ENCODE assay signal across 10 cellular contexts in the genomic region with DNA sequence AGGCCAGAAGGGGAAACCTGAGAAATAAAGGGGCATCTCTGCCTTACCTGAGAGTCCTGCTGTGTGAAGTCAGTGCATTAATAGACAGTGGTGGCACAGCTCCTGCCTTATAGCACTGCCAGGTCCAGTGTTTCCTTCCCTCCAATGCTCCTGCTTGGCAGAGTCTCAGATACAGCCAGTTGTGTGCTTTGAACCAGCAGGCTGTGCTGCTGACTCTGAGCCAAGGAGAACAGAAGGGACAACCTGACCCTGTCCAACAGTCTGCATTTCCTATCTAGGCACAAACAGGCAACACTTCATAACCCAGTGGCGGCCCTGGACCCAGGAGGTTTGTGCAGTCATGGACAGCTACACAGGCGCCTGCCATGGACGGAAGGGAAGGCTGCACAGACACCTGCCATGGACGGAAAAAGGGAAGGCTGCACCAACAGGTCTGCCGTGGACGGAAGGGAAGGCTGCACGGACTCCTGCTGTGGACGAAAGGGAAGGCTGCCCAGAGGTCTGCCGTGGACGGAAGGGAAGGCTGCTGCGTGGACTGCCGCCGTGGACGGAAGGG. TPM values are rescaled to one million over a fixed set of nuclear protein-coding genes. Genes with fewer than 3 reads are reported as not detected.
A peak's percentile ranks its signal among the peaks of the same experiment; 100 is the strongest.
DNase-seq lines count a peak whose midpoint lies in the region; ATAC-seq and TF ChIP-seq lines count a peak whose summit lies in the region.
"Had no signal": no experiment of that assay in that cellular context is flagged by ENCODE, and none has a peak within 500 bp of the region (broad histone marks: within the 10 kb centered on the region; RNA-seq: fewer than 3 reads in every experiment).

No MANE protein-coding gene starts in this region.

- H3K79me2 ChIP-seq in GM23338 (replicated peaks; ENCODE audit: insufficient read depth): no peaks in the 10 kb centered on the region

- H3K9me3 ChIP-seq in right atrium auricular region: no peaks in the 10 kb centered on the region

- H2AFZ ChIP-seq in GM23338: no peak overlapping the region

- TF ChIP-seq CTCF in right atrium auricular region (IDR thresholded peaks at IDR 0.05) (no peak), GM23338 (conservative IDR thresholded peaks at IDR 0.05; ENCODE audit: low read depth in 2 of 2) (no peak)

- no peaks in the 10 kb centered on the region for H4K20me1 ChIP-seq in GM23338 (replicated peaks; ENCODE audit: insufficient read depth)

- H3K36me3 ChIP-seq in right atrium auricular region (no peaks in the 10 kb centered on the region), GM23338 (ENCODE audit: insufficient read depth) (no peaks in the 10 kb centered on the region)

- no peak overlapping the region for H3K27ac ChIP-seq in right atrium auricular region
- H3K27ac ChIP-seq in GM23338 (ENCODE audit: low read depth): no peak overlapping the region

- ATAC-seq in Right ventricle myocardium superior (ENCODE audit: poor library complexity) (peak; percentile 92), left lobe of liver (peak; percentile 43), GM23338 (no peak), GM21381 (IDR thresholded peaks at IDR 0.05; ENCODE audit: unreplicated experiment) (no peak)
- ATAC-seq: PC-3 had no signal

- H3F3A ChIP-seq in GM23338 (replicated peaks; ENCODE audit: low read depth): no peaks in the 10 kb centered on the region

- H3K27me3 ChIP-seq in right atrium auricular region (no peaks in the 10 kb centered on the region), GM23338 (ENCODE audit: insufficient read depth) (no peaks in the 10 kb centered on the region)

- peaks cover 6% of the 10 kb centered on the region for H3K27me3 Mint-ChIP-seq in GM23338 (ENCODE audit: insufficient read depth, low read depth, poor library complexity)

- no peaks in the 10 kb centered on the region for H3K9me3 Mint-ChIP-seq in GM23338

- H3K4me3 ChIP-seq in right atrium auricular region (no peak overlapping the region), GM23338 (no peak overlapping the region)

- H3K4me3 Mint-ChIP-seq in GM23338: no peak overlapping the region

- H3K36me3 Mint-ChIP-seq in GM23338 (ENCODE audit: low read depth): no peaks in the 10 kb centered on the region

- H3K4me1 Mint-ChIP-seq in GM23338: peaks cover 8% of the 10 kb centered on the region; the same call in 2 of the 3 replicates

- H3K9me2 ChIP-seq in GM23338 (ENCODE audit: insufficient read depth): no peaks in the 10 kb centered on the region

- no peak overlapping the region for H3K4me2 ChIP-seq in GM23338

- H3K4me1 ChIP-seq in right atrium auricular region (peaks cover 0 to 13% of the 10 kb centered on the region in 2 donors), GM23338 (ENCODE audit: insufficient read depth) (no peaks in the 10 kb centered on the region)

- DNase-seq in Right ventricle myocardium superior: no peak
- DNase-seq in right atrium auricular region (ENCODE audit: low spot score): no peak
- DNase-seq in cerebellar cortex (ENCODE audit: low spot score): peak; percentile 61
- no peak for DNase-seq in left lobe of liver (ENCODE audit: low spot score)
- DNase-seq in GM23338 (ENCODE audit: low spot score): no peak
- no peak for DNase-seq in RPMI8226
- no peak for DNase-seq in activated effector memory CD4-positive, alpha-beta T cell treated with anti-CD3 and anti-CD28 coated beads, Interleukin-2, amount 50 U/mL, for 16 hours
- DNase-seq: NCI-H1930, PC-3 had no signal

- no peak overlapping the region for H3K27ac Mint-ChIP-seq in GM23338

- intact Hi-C loops in Right ventricle myocardium superior (cut with DNase I): no loop called here

TF ChIP-seq in GM23338, 12 proteins besides CTCF, POLR2A, EP300 and RAD21 (continues in another document):
- TF ChIP-seq ZNF462 (CRISPR knock-in tag; IDR thresholded peaks at IDR 0.05) (no peak), ZNF331 (CRISPR knock-in tag; IDR thresholded peaks at IDR 0.05; ENCODE audit: low read depth) (no peak), JUNB (IDR thresholded peaks at IDR 0.05; ENCODE audit: unreplicated experiment) (no peak), NANOG (IDR thresholded peaks at IDR 0.05; ENCODE audit: borderline replicate concordance) (no peak), POLR2AphosphoS5 (IDR thresholded peaks at IDR 0.05; ENCODE audit: low read depth) (no peak)
- TF ChIP-seq, protein P1, sequence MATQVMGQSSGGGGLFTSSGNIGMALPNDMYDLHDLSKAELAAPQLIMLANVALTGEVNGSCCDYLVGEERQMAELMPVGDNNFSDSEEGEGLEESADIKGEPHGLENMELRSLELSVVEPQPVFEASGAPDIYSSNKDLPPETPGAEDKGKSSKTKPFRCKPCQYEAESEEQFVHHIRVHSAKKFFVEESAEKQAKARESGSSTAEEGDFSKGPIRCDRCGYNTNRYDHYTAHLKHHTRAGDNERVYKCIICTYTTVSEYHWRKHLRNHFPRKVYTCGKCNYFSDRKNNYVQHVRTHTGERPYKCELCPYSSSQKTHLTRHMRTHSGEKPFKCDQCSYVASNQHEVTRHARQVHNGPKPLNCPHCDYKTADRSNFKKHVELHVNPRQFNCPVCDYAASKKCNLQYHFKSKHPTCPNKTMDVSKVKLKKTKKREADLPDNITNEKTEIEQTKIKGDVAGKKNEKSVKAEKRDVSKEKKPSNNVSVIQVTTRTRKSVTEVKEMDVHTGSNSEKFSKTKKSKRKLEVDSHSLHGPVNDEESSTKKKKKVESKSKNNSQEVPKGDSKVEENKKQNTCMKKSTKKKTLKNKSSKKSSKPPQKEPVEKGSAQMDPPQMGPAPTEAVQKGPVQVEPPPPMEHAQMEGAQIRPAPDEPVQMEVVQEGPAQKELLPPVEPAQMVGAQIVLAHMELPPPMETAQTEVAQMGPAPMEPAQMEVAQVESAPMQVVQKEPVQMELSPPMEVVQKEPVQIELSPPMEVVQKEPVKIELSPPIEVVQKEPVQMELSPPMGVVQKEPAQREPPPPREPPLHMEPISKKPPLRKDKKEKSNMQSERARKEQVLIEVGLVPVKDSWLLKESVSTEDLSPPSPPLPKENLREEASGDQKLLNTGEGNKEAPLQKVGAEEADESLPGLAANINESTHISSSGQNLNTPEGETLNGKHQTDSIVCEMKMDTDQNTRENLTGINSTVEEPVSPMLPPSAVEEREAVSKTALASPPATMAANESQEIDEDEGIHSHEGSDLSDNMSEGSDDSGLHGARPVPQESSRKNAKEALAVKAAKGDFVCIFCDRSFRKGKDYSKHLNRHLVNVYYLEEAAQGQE (IDR thresholded peaks at IDR 0.05; ENCODE audit: unreplicated experiment): no peak

RNA-seq across cellular contexts. Expression of gene PLXNA1, which starts 33.9 kb away (rescaled TPM):
- 23.2 TPM for total RNA-seq in Right ventricle myocardium superior
- total RNA-seq in right atrium auricular region: 10 to 100 TPM; 22.9 to 23.3 TPM
- total RNA-seq in left lobe of liver: 3.4 TPM
- total RNA-seq in GM23338 (2014; rRNA removed; shearing (Covaris generic)): 73.5 and 80.2 TPM in 2 replicates
- polyA plus RNA-seq in GM23338 (2016; fragmentation: Nextera tagmentation; extraction: Ambion mirVana): 10.6 and 11.0 TPM in 2 replicates

Comparison
In these comparisons a context has a peak if more than half of its experiments do, and no peak if none do; other contexts are left out.
1. ATAC-seq: peak in Right ventricle myocardium superior (single experiment) and left lobe of liver (single experiment); none in GM23338 (single experiment) and GM21381 (single experiment).